23 cellular contexts compared by ENCODE assay signal in genomic region chr10:100805543-100806355, GRCh38.
DNase-seq lines count a peak whose midpoint lies in the region; ATAC-seq and TF ChIP-seq lines count a peak whose summit lies in the region.
"Had no signal": no experiment of that assay in that cellular context is flagged by ENCODE, and none has a peak within 500 bp of the region (broad histone marks: within the 10 kb centered on the region; RNA-seq: fewer than 3 reads in every experiment).

No MANE protein-coding gene starts in this region.

- H3K4ac ChIP-seq in mesendoderm (ENCODE audit: low read depth, low read length), result no peak overlapping the region
- H3K4ac ChIP-seq in trophoblast cell (ENCODE audit: low read depth, low read length), result no peak overlapping the region

- H3K14ac ChIP-seq in trophoblast cell (ENCODE audit: low read length), result no peak overlapping the region

- no peak overlapping the region for H4K91ac ChIP-seq in trophoblast cell (ENCODE audit: low read depth, low read length)

- no peaks in the 10 kb centered on the region for H3K9me2 ChIP-seq in GM23338 (ENCODE audit: insufficient read depth)

- no peak overlapping the region for H2BK5ac ChIP-seq in mesendoderm (ENCODE audit: low read length)
- no peak overlapping the region for H2BK5ac ChIP-seq in trophoblast cell (ENCODE audit: low read depth, low read length, poor library complexity)

- H3K79me2 ChIP-seq in GM23338 (replicated peaks; ENCODE audit: insufficient read depth), result no peaks in the 10 kb centered on the region
- no peaks in the 10 kb centered on the region for H3K79me2 ChIP-seq in mesendoderm (ENCODE audit: control insufficient read depth, insufficient read depth, low read length)
- H3K79me2 ChIP-seq in trophoblast cell (ENCODE audit: control insufficient read depth, insufficient read depth, low read length, poor library complexity), result no peaks in the 10 kb centered on the region

- H3F3A ChIP-seq in GM23338 (replicated peaks; ENCODE audit: low read depth), result no peaks in the 10 kb centered on the region

- H2BK120ac ChIP-seq in mesendoderm (ENCODE audit: low read depth, low read length) (no peak overlapping the region), trophoblast cell (ENCODE audit: insufficient read depth, low read length, poor library complexity) (no peak overlapping the region)

- H3K4me3 Mint-ChIP-seq in GM23338 (no peak overlapping the region), chondrocyte (ENCODE audit: unreplicated experiment) (no peak overlapping the region)
- H3K4me3 Mint-ChIP-seq: IgD-negative memory B cell had no signal

- no peak overlapping the region for H4K12ac ChIP-seq in trophoblast cell (ENCODE audit: low read depth, low read length)

- H3K9me3 Mint-ChIP-seq in GM23338, result no peaks in the 10 kb centered on the region
- H3K9me3 Mint-ChIP-seq in chondrocyte (ENCODE audit: low read depth), result no peaks in the 10 kb centered on the region
- H3K9me3 Mint-ChIP-seq: IgD-negative memory B cell had no signal

- 0 out of 2 replicates have a peak overlapping the region, but pooled peaks have one; percentile 66 for H2AFZ ChIP-seq in GM23338
- H2AFZ ChIP-seq in trophoblast cell (ENCODE audit: insufficient read depth, low read length, poor library complexity), result no peak overlapping the region
- H2AFZ ChIP-seq: GM23248 had no signal

- H3K9ac ChIP-seq in mesendoderm (ENCODE audit: low read length) (no peak overlapping the region), trophoblast cell (ENCODE audit: low read length) (peak overlapping the region; percentile 19)
- H3K9ac ChIP-seq: GM23248, KMS-11 had no signal

- H4K5ac ChIP-seq in mesendoderm (ENCODE audit: low read length), result no peak overlapping the region

- H3K27ac ChIP-seq in GM23338 (ENCODE audit: low read depth), result no peak overlapping the region
- no peak overlapping the region for H3K27ac ChIP-seq in mesendoderm (ENCODE audit: low read depth, low read length)
- no peak overlapping the region for H3K27ac ChIP-seq in trophoblast cell (ENCODE audit: low read depth, low read length)
- H3K27ac ChIP-seq in adrenal gland, result no peak overlapping the region
- H3K27ac ChIP-seq: GM23248, KMS-11, SK-N-MC had no signal

- H3K79me1 ChIP-seq in mesendoderm (ENCODE audit: low read length), result no peaks in the 10 kb centered on the region
- no peaks in the 10 kb centered on the region for H3K79me1 ChIP-seq in trophoblast cell (ENCODE audit: low read length)

- H3K4me2 ChIP-seq in GM23338 (no peak overlapping the region), mesendoderm (ENCODE audit: low read length) (no peak overlapping the region), trophoblast cell (ENCODE audit: low read length) (no peak overlapping the region)
- H3K4me2 ChIP-seq: KMS-11 had no signal

- H3K36me3 Mint-ChIP-seq in GM23338 (ENCODE audit: low read depth), result no peaks in the 10 kb centered on the region
- no peaks in the 10 kb centered on the region for H3K36me3 Mint-ChIP-seq in chondrocyte (ENCODE audit: low read depth)
- H3K36me3 Mint-ChIP-seq: IgD-negative memory B cell had no signal

- DNase-seq in GM23338 (ENCODE audit: low spot score), result no peak
- DNase-seq in chondrocyte (ENCODE audit: low spot score), result peak; percentile 52
- peak; percentile 30 for DNase-seq in mesendoderm
- DNase-seq in trophoblast cell, result no peak
- DNase-seq in adrenal gland, result no peak
- DNase-seq: Calu3, DND-41, GM23248, HCEC 1CT, NCI-H1092 treated with DMSO at 0.1 percent for 48 hours, NCI-H1436, NCI-H187, NCI-H2081 treated with DMSO at 0.1 percent for 48 hours, NCI-H2171, NCI-H226, NCI-H510A, NCI-H69, SIG-M5 had no signal

- H2AK5ac ChIP-seq in mesendoderm (ENCODE audit: low read length) (no peak overlapping the region), trophoblast cell (ENCODE audit: low read length) (no peak overlapping the region)

- H2BK12ac ChIP-seq in trophoblast cell (ENCODE audit: low read length), result no peak overlapping the region

- H4K8ac ChIP-seq in mesendoderm (ENCODE audit: low read depth, low read length), result no peak overlapping the region
- no peak overlapping the region for H4K8ac ChIP-seq in trophoblast cell (ENCODE audit: low read depth, low read length)

- H3K4me3 ChIP-seq in GM23338, result no peak overlapping the region
- H3K4me3 ChIP-seq in mesendoderm (ENCODE audit: low read length), result no peak overlapping the region
- no peak overlapping the region for H3K4me3 ChIP-seq in trophoblast cell (ENCODE audit: low read depth, low read length)
- H3K4me3 ChIP-seq in adrenal gland, result no peak overlapping the region
- H3K4me3 ChIP-seq: GM23248, SK-N-MC had no signal

- H2BK15ac ChIP-seq in mesendoderm (replicated peaks; ENCODE audit: low read depth), result no peak overlapping the region

- H3K56ac ChIP-seq in mesendoderm (ENCODE audit: low read length), result no peak overlapping the region

- no peak for TF ChIP-seq POLR2A in adrenal gland (IDR thresholded peaks at IDR 0.05)

- TF ChIP-seq CTCF in GM23338 (conservative IDR thresholded peaks at IDR 0.05; ENCODE audit: low read depth in 2 of 2) (no peak), chondrocyte (IDR thresholded peaks at IDR 0.05) (no peak), adrenal gland (IDR thresholded peaks at IDR 0.05) (no peak)

- H3K27me3 ChIP-seq in GM23338 (ENCODE audit: insufficient read depth) (0 out of 2 replicates have a peak, but pooled peaks cover 7% of the 10 kb centered on the region), mesendoderm (ENCODE audit: insufficient read depth, low read length, poor library complexity) (no peaks in the 10 kb centered on the region), trophoblast cell (ENCODE audit: insufficient read depth, low read length) (no peaks in the 10 kb centered on the region), adrenal gland (peaks cover 4% of the 10 kb centered on the region)

- H3K27ac Mint-ChIP-seq in GM23338 (no peak overlapping the region), chondrocyte (ENCODE audit: unreplicated experiment) (no peak overlapping the region)

- H3K9me3 ChIP-seq in trophoblast cell (ENCODE audit: insufficient read depth, low read depth, low read length), result peaks cover 2% of the 10 kb centered on the region
- H3K9me3 ChIP-seq in adrenal gland (replicated peaks in 1 of 3), result no peaks in the 10 kb centered on the region

- intact Hi-C loops in adrenal gland (cut with DNase I), result no loop called here

- no CpG with 5 or more reads among the region's 14 CpGs for WGBS in mesendoderm (ENCODE audit: extremely low coverage, insufficient coverage, low lambda C conversion rate)
- WGBS in trophoblast cell (ENCODE audit: extremely low coverage, insufficient coverage, insufficient read length), result no CpG with 5 or more reads among the region's 14 CpGs
- WGBS in adrenal gland, 4 donors, result 67 to 91% (median 72%) methylated on average over 10 to 14 of the region's 14 CpGs

- no peaks in the 10 kb centered on the region for H4K20me1 ChIP-seq in GM23338 (replicated peaks; ENCODE audit: insufficient read depth)

- peaks cover 23% of the 10 kb centered on the region for H3K27me3 Mint-ChIP-seq in GM23338 (ENCODE audit: insufficient read depth, low read depth, poor library complexity)
- H3K27me3 Mint-ChIP-seq in chondrocyte (ENCODE audit: low read depth), result peaks cover 75% of the 10 kb centered on the region

- peaks cover 14% of the 10 kb centered on the region; the same call in 1 of the 2 replicates for H3K4me1 ChIP-seq in GM23338 (ENCODE audit: insufficient read depth)
- peaks cover 6% of the 10 kb centered on the region for H3K4me1 ChIP-seq in mesendoderm (ENCODE audit: control insufficient read depth, low read depth, low read length)
- peaks cover 3 to 8% of the 10 kb centered on the region in 2 experiments for H3K4me1 ChIP-seq in trophoblast cell (ENCODE audit: control insufficient read depth in 1 of 2, insufficient read depth in 2 of 2, low read length in 2 of 2)
- H3K4me1 ChIP-seq in adrenal gland (replicated peaks in 1 of 2), result no peaks in the 10 kb centered on the region

- no peak overlapping the region for H3K18ac ChIP-seq in mesendoderm (ENCODE audit: low read length)
- H3K18ac ChIP-seq in trophoblast cell (ENCODE audit: low read length), result no peak overlapping the region

- peaks cover 23% of the 10 kb centered on the region for H3K4me1 Mint-ChIP-seq in GM23338
- no peaks in the 10 kb centered on the region for H3K4me1 Mint-ChIP-seq in chondrocyte (ENCODE audit: low read depth)
- H3K4me1 Mint-ChIP-seq: IgD-negative memory B cell had no signal

- H3K36me3 ChIP-seq in GM23338 (ENCODE audit: insufficient read depth) (no peaks in the 10 kb centered on the region), mesendoderm (ENCODE audit: control insufficient read depth, insufficient read depth, low read length) (no peaks in the 10 kb centered on the region), trophoblast cell (ENCODE audit: control insufficient read depth in 1 of 2, insufficient read depth in 2 of 2, low read length in 2 of 2) (no peaks in the 10 kb centered on the region), adrenal gland (replicated peaks in 1 of 2) (no peaks in the 10 kb centered on the region)

- no peak overlapping the region for H3K23ac ChIP-seq in mesendoderm (ENCODE audit: low read length)
- H3K23ac ChIP-seq in trophoblast cell (ENCODE audit: low read length), result no peak overlapping the region

- ATAC-seq in GM23338 (peak; percentile 60), HG02571 (IDR thresholded peaks at IDR 0.05; ENCODE audit: unreplicated experiment) (no peak), GM18861 (IDR thresholded peaks at IDR 0.05; ENCODE audit: unreplicated experiment) (no peak)

TF ChIP-seq in GM23338, 12 proteins besides CTCF, POLR2A, EP300 and RAD21 (continues in another document):
- no peak for TF ChIP-seq ZNF114 (CRISPR knock-in tag; IDR thresholded peaks at IDR 0.05)
- no peak for TF ChIP-seq NANOG (IDR thresholded peaks at IDR 0.05; ENCODE audit: borderline replicate concordance)
- TF ChIP-seq EZH2 (IDR thresholded peaks at IDR 0.05; ENCODE audit: low read depth, unreplicated experiment), result no peak

Comparison
In these comparisons a context has a peak if more than half of its experiments do, and no peak if none do; other contexts are left out.
1. DNase-seq: peak in chondrocyte (single experiment) and mesendoderm (single experiment); none in GM23338 (single experiment), trophoblast cell (0 of 2) and adrenal gland (0 of 7).